Comparison of ENCODE assay signal across 2 cellular contexts in genomic region chr1:41955461-41956159, GRCh38.
A peak's percentile ranks its signal among the peaks of the same experiment; 100 is the strongest.
TF ChIP-seq lines count a peak whose summit lies in the region.

No MANE protein-coding gene starts in this region.

TF ChIP-seq in HCT116, 20 proteins besides CTCF, POLR2A, EP300 and RAD21 (continued from another document):
- TF ChIP-seq EZH2 (IDR thresholded peaks at IDR 0.05) (no peak), YY1 (IDR thresholded peaks at IDR 0.05; ENCODE audit: extremely low read depth, insufficient replicate concordance, low read depth, low read length) (peak; percentile 3), TCF7L2 (IDR thresholded peaks at IDR 0.05; ENCODE audit: borderline replicate concordance, extremely low read depth, insufficient read depth, insufficient read length) (peak; percentile 15), ATF3 (IDR thresholded peaks at IDR 0.05) (peak; percentile 61), CBX3 (IDR thresholded peaks at IDR 0.05; ENCODE audit: low read depth) (peak; percentile 92), REST (IDR thresholded peaks at IDR 0.05; ENCODE audit: low read depth) (no peak), FOSL1 (IDR thresholded peaks at IDR 0.05; ENCODE audit: low read depth) (peak; percentile 96), ZBTB33 (IDR thresholded peaks at IDR 0.05; ENCODE audit: extremely low read depth, insufficient replicate concordance, low read length) (no peak), ZFX (IDR thresholded peaks at IDR 0.05) (no peak), CEBPB (IDR thresholded peaks at IDR 0.05; ENCODE audit: low read depth) (peak; percentile 81), ZNF274 (IDR thresholded peaks at IDR 0.05; ENCODE audit: low read depth, low read length) (no peak), MAX (IDR thresholded peaks at IDR 0.05) (0 out of 2 replicates have a peak, but pooled peaks have one; percentile 49), EGR1 (IDR thresholded peaks at IDR 0.05; ENCODE audit: low read depth) (peak; percentile 38; the same call in 1 of the 2 replicates), SRF (IDR thresholded peaks at IDR 0.05; ENCODE audit: low read depth) (peak; percentile 87), EZH2phosphoT487 (IDR thresholded peaks at IDR 0.05; ENCODE audit: borderline replicate concordance) (no peak), SIN3A (IDR thresholded peaks at IDR 0.05; ENCODE audit: low read depth) (peak; percentile 75; the same call in 1 of the 2 replicates), SP1 (IDR thresholded peaks at IDR 0.05; ENCODE audit: low read depth) (peak; percentile 97), JUND (IDR thresholded peaks at IDR 0.05) (peak; percentile 97), ELF1 (IDR thresholded peaks at IDR 0.05; ENCODE audit: borderline replicate concordance, low read depth) (no peak; the same call in 1 of the 2 replicates)

TF ChIP-seq in endothelial cell of umbilical vein, 7 proteins besides CTCF, POLR2A, EP300 and RAD21:
- peak; percentile 69 for TF ChIP-seq JUN (IDR thresholded peaks at IDR 0.05; ENCODE audit: borderline replicate concordance, insufficient read depth, insufficient read length, low read depth)
- no peak for TF ChIP-seq EZH2 (IDR thresholded peaks at IDR 0.05; ENCODE audit: borderline replicate concordance, low read depth, low read length, severe bottlenecking)
- TF ChIP-seq MYC (IDR thresholded peaks at IDR 0.05; ENCODE audit: low read depth, low read length) = no peak
- TF ChIP-seq POLR2AphosphoS5 (IDR thresholded peaks at IDR 0.05; ENCODE audit: insufficient read depth, low read depth, low read length) = peak; percentile 60
- TF ChIP-seq FOS (IDR thresholded peaks at IDR 0.05; ENCODE audit: borderline replicate concordance, insufficient read depth, low read length) = peak; percentile 81
- TF ChIP-seq MAX (IDR thresholded peaks at IDR 0.05; ENCODE audit: insufficient read depth, insufficient read length) = no peak
- peak; percentile 27 for TF ChIP-seq GATA2 (IDR thresholded peaks at IDR 0.05; ENCODE audit: insufficient read depth, insufficient read length, low read depth, low read length)
